In genomic region chr14:32404784-32405573, GRCh38 we compare ENCODE assay signal across 15 cellular contexts.
A peak's percentile ranks its signal among the peaks of the same experiment; 100 is the strongest.
DNase-seq lines count a peak whose midpoint lies in the region; ATAC-seq and TF ChIP-seq lines count a peak whose summit lies in the region.
"Had no signal": no experiment of that assay in that cellular context is flagged by ENCODE, and none has a peak within 500 bp of the region (broad histone marks: within the 10 kb centered on the region; RNA-seq: fewer than 3 reads in every experiment).

No MANE protein-coding gene starts in this region.

- H3K4me1 Mint-ChIP-seq in neural progenitor cell, result peaks cover 56% of the 10 kb centered on the region
- H3K4me1 Mint-ChIP-seq in stimulated activated effector memory CD8-positive, alpha-beta T cell treated with anti-CD3 and anti-CD28 coated beads, Interleukin-12 subunit alpha, Interleukin-12 subunit beta, amount 100 ng/mL, for 72 hours, result no peaks in the 10 kb centered on the region

- ATAC-seq in heart right ventricle, result peak; percentile 72 to 93 (median 89)
- ATAC-seq in stimulated activated effector memory CD8-positive, alpha-beta T cell treated with anti-CD3 and anti-CD28 coated beads, Interleukin-12 subunit alpha, Interleukin-12 subunit beta, amount 100 ng/mL, for 72 hours, result no peak
- ATAC-seq: CD8-positive, alpha-beta T cell had no signal

- intact Hi-C loops in heart right ventricle (cut with DNase I), result no loop called here

- H3K4me2 ChIP-seq in neural progenitor cell, result no peak overlapping the region
- H3K4me2 ChIP-seq: GM23338 had no signal

- no peak overlapping the region for H2AFZ ChIP-seq in neural progenitor cell (replicated peaks)
- H2AFZ ChIP-seq: GM23338 had no signal

- POLR2A ChIA-PET in HEK293 (lab: Yijun Ruan, JAX), result no interaction called here

- DNase-seq in NCI-H82 treated with DMSO at 0.1 percent for 48 hours (lab: John Stamatoyannopoulos, UW; ENCODE audit: unreplicated experiment) (peak; percentile 45), heart right ventricle (peak in 1 of 2 donors; percentile 45), neural progenitor cell (ENCODE audit: low spot score) (no peak), kidney tubule cell (ENCODE audit: low spot score) (no peak)
- DNase-seq in stimulated activated effector memory CD8-positive, alpha-beta T cell treated with anti-CD3 and anti-CD28 coated beads, Interleukin-12 subunit alpha, Interleukin-12 subunit beta, amount 100 ng/mL, for 72 hours (ENCODE audit: low spot score in 2 of 2), result no peak
- no peak for DNase-seq in stimulated activated naive CD4-positive, alpha-beta T cell (lab: John Stamatoyannopoulos, UW)
- DNase-seq: CD8-positive, alpha-beta T cell; KBM-7; NCI-H1048; NCI-H1694 treated with DMSO at 0.1 percent for 48 hours; NK-92 treated with Interleukin-12 subunit alpha and Interleukin-12 subunit beta, amount 100 ng/mL, for 24 hours; OCI-M1 had no signal

- TF ChIP-seq CTCF in HEK293 (tag by site-specific recombination; IDR thresholded peaks at IDR 0.05), result no peak
- no peak for TF ChIP-seq CTCF in heart right ventricle (IDR thresholded peaks at IDR 0.05)
- TF ChIP-seq CTCF in neural progenitor cell (IDR thresholded peaks at IDR 0.05), result no peak

- no peaks in the 10 kb centered on the region for H3K36me3 ChIP-seq in HEK293 (ENCODE audit: control insufficient read depth in 2 of 2, insufficient read depth in 1 of 2, low read length in 2 of 2)
- no peaks in the 10 kb centered on the region for H3K36me3 ChIP-seq in heart right ventricle
- H3K36me3 ChIP-seq in neural progenitor cell, result no peaks in the 10 kb centered on the region

- H3K9me3 ChIP-seq in HEK293 (ENCODE audit: control insufficient read depth, insufficient read depth, low read depth, low read length), result no peaks in the 10 kb centered on the region
- no peaks in the 10 kb centered on the region for H3K9me3 ChIP-seq in heart right ventricle
- no peaks in the 10 kb centered on the region for H3K9me3 ChIP-seq in neural progenitor cell (ENCODE audit: low read depth)

- H3K79me2 ChIP-seq in neural progenitor cell (ENCODE audit: low read depth), result no peaks in the 10 kb centered on the region

- H4K20me1 ChIP-seq in neural progenitor cell (ENCODE audit: low read depth), result no peaks in the 10 kb centered on the region

- H3K4me3 Mint-ChIP-seq in neural progenitor cell, result peak overlapping the region; percentile 3
- H3K4me3 Mint-ChIP-seq in stimulated activated effector memory CD8-positive, alpha-beta T cell treated with anti-CD3 and anti-CD28 coated beads, Interleukin-12 subunit alpha, Interleukin-12 subunit beta, amount 100 ng/mL, for 72 hours, result no peak overlapping the region
- H3K4me3 Mint-ChIP-seq: CD8-positive, alpha-beta T cell; GM23338 had no signal

- H3K9ac ChIP-seq in neural progenitor cell, result no peak overlapping the region

- CTCF ChIA-PET in HEK293 (lab: Yijun Ruan, JAX), result no interaction called here

- H3K4me3 ChIP-seq in HEK293 (ENCODE audit: low read depth, low read length) (no peak overlapping the region), heart right ventricle (no peak overlapping the region), neural progenitor cell (no peak overlapping the region)
- H3K4me3 ChIP-seq: GM23338 had no signal

- H3K4me1 ChIP-seq in HEK293 (ENCODE audit: control insufficient read depth, insufficient read depth, low read length) (0 out of 2 replicates have a peak, but pooled peaks cover 4% of the 10 kb centered on the region), heart right ventricle (peaks cover 0 to 35% (median 9%) of the 10 kb centered on the region in 9 donors), neural progenitor cell (peaks cover 4% of the 10 kb centered on the region)

- no peaks in the 10 kb centered on the region for H3K27me3 Mint-ChIP-seq in neural progenitor cell (ENCODE audit: insufficient read depth, low read depth)

- H3K27ac ChIP-seq in HEK293 (ENCODE audit: extremely low read depth, low read depth, low read length), result no peak overlapping the region
- H3K27ac ChIP-seq in heart right ventricle, result peak overlapping the region in 9 of 10 donors; percentile 16 to 67 (median 50)
- H3K27ac ChIP-seq in neural progenitor cell, result no peak overlapping the region
- H3K27ac ChIP-seq: RWPE1 had no signal

- H3K9me3 Mint-ChIP-seq in neural progenitor cell, result no peaks in the 10 kb centered on the region
- H3K9me3 Mint-ChIP-seq in stimulated activated effector memory CD8-positive, alpha-beta T cell treated with anti-CD3 and anti-CD28 coated beads, Interleukin-12 subunit alpha, Interleukin-12 subunit beta, amount 100 ng/mL, for 72 hours, result no peaks in the 10 kb centered on the region
- H3K9me3 Mint-ChIP-seq: CD8-positive, alpha-beta T cell; GM23338 had no signal

- H3K27ac Mint-ChIP-seq in neural progenitor cell, result no peak overlapping the region
- no peak overlapping the region for H3K27ac Mint-ChIP-seq in stimulated activated effector memory CD8-positive, alpha-beta T cell treated with anti-CD3 and anti-CD28 coated beads, Interleukin-12 subunit alpha, Interleukin-12 subunit beta, amount 100 ng/mL, for 72 hours
- H3K27ac Mint-ChIP-seq: CD8-positive, alpha-beta T cell; GM23338 had no signal

- H3K36me3 Mint-ChIP-seq in neural progenitor cell, result no peaks in the 10 kb centered on the region
- H3K36me3 Mint-ChIP-seq in stimulated activated effector memory CD8-positive, alpha-beta T cell treated with anti-CD3 and anti-CD28 coated beads, Interleukin-12 subunit alpha, Interleukin-12 subunit beta, amount 100 ng/mL, for 72 hours, result no peaks in the 10 kb centered on the region
- H3K36me3 Mint-ChIP-seq: CD8-positive, alpha-beta T cell had no signal

- H3K27me3 ChIP-seq in heart right ventricle (no peaks in the 10 kb centered on the region), neural progenitor cell (no peaks in the 10 kb centered on the region)

- no peaks in the 10 kb centered on the region for H3F3A ChIP-seq in neural progenitor cell (ENCODE audit: low read depth)

TF ChIP-seq in HEK293, 187 proteins besides CTCF, POLR2A, EP300 and RAD21:
- TF ChIP-seq ZNF426 (tag by site-specific recombination; IDR thresholded peaks at IDR 0.05) (no peak), ATF2 (tag by site-specific recombination; IDR thresholded peaks at IDR 0.05; ENCODE audit: low read depth) (peak; percentile 60), SCRT2 (tag by site-specific recombination; IDR thresholded peaks at IDR 0.05) (no peak), ZNF248 (tag by site-specific recombination; IDR thresholded peaks at IDR 0.05) (no peak)

Comparison
In these comparisons a context has a peak if more than half of its experiments do, and no peak if none do; other contexts are left out.
1. H3K27ac ChIP-seq: peak in heart right ventricle (9 of 10); none in HEK293 (single experiment) and neural progenitor cell (single experiment).